In the genomic region with DNA sequence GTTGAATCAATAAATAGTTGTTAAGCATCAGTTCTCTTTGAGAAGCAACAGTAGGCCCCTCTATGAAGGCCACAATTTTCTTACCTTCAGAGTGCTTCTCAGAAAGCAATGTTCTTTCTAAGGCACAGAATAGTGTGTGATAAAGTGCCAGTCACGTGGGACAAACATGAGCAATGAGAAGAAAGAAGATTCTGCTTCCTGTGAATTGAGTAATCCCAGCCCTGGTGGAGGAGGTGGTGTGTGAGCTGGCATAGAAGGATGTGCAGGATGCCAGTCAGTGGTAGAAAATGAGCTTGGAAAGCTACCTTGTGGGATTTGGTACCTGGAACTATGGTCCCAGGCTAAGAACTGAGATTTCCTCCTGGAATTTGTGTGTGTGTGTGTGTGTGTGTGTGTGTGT, we compare ENCODE assay signal across 2 cellular contexts.
TF ChIP-seq lines count a peak whose summit lies in the region.

No MANE protein-coding gene starts in this region.

TF ChIP-seq in SK-N-SH, 30 proteins besides CTCF, POLR2A, EP300 and RAD21 (continued from another document):
- TF ChIP-seq, protein P1, sequence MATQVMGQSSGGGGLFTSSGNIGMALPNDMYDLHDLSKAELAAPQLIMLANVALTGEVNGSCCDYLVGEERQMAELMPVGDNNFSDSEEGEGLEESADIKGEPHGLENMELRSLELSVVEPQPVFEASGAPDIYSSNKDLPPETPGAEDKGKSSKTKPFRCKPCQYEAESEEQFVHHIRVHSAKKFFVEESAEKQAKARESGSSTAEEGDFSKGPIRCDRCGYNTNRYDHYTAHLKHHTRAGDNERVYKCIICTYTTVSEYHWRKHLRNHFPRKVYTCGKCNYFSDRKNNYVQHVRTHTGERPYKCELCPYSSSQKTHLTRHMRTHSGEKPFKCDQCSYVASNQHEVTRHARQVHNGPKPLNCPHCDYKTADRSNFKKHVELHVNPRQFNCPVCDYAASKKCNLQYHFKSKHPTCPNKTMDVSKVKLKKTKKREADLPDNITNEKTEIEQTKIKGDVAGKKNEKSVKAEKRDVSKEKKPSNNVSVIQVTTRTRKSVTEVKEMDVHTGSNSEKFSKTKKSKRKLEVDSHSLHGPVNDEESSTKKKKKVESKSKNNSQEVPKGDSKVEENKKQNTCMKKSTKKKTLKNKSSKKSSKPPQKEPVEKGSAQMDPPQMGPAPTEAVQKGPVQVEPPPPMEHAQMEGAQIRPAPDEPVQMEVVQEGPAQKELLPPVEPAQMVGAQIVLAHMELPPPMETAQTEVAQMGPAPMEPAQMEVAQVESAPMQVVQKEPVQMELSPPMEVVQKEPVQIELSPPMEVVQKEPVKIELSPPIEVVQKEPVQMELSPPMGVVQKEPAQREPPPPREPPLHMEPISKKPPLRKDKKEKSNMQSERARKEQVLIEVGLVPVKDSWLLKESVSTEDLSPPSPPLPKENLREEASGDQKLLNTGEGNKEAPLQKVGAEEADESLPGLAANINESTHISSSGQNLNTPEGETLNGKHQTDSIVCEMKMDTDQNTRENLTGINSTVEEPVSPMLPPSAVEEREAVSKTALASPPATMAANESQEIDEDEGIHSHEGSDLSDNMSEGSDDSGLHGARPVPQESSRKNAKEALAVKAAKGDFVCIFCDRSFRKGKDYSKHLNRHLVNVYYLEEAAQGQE (IDR thresholded peaks at IDR 0.05; ENCODE audit: low read depth, low read length) = no peak
- no peak for TF ChIP-seq PBX3 (IDR thresholded peaks at IDR 0.05)
- no peak for TF ChIP-seq MEF2A (IDR thresholded peaks at IDR 0.05; ENCODE audit: borderline replicate concordance, low read depth)
- TF ChIP-seq MAX (IDR thresholded peaks at IDR 0.05; ENCODE audit: low read depth) = no peak
- no peak for TF ChIP-seq GATA2 (CRISPR knock-in tag; IDR thresholded peaks at IDR 0.05)
- TF ChIP-seq, protein P2, sequence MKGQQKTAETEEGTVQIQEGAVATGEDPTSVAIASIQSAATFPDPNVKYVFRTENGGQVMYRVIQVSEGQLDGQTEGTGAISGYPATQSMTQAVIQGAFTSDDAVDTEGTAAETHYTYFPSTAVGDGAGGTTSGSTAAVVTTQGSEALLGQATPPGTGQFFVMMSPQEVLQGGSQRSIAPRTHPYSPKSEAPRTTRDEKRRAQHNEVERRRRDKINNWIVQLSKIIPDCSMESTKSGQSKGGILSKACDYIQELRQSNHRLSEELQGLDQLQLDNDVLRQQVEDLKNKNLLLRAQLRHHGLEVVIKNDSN (IDR thresholded peaks at IDR 0.05; ENCODE audit: borderline replicate concordance, low read depth) = 0 out of 2 replicates have a peak, but pooled peaks have one; percentile 45
- no peak for TF ChIP-seq FOXJ3 (CRISPR knock-in tag; IDR thresholded peaks at IDR 0.05)

TF ChIP-seq in SK-N-SH treated with all-trans-retinoic acid at 6 μM for 48 hours, 23 proteins besides CTCF, POLR2A, EP300 and RAD21 (continued from another document):
- TF ChIP-seq ZNF565 (CRISPR knock-in tag; conservative IDR thresholded peaks at IDR 0.05; ENCODE audit: low read depth) = no peak
- no peak for TF ChIP-seq SNAI2 (CRISPR knock-in tag; IDR thresholded peaks at IDR 0.05)
- TF ChIP-seq ZC3H10 (CRISPR knock-in tag; IDR thresholded peaks at IDR 0.05) = no peak
- TF ChIP-seq POU6F1 (CRISPR knock-in tag; IDR thresholded peaks at IDR 0.05; ENCODE audit: borderline replicate concordance, low read depth) = no peak
- TF ChIP-seq CSDC2 (CRISPR knock-in tag; IDR thresholded peaks at IDR 0.05) = no peak
- TF ChIP-seq GLIS3 (CRISPR knock-in tag; IDR thresholded peaks at IDR 0.05) = no peak
- no peak for TF ChIP-seq ISL1 (CRISPR knock-in tag; IDR thresholded peaks at IDR 0.05)
- no peak for TF ChIP-seq ZFP30 (CRISPR knock-in tag; IDR thresholded peaks at IDR 0.05)
TF ChIP-seq in SK-N-SH treated with all-trans-retinoic acid at 6 μM for 48 hours: peak in this region for 0.
